In the genomic region with DNA sequence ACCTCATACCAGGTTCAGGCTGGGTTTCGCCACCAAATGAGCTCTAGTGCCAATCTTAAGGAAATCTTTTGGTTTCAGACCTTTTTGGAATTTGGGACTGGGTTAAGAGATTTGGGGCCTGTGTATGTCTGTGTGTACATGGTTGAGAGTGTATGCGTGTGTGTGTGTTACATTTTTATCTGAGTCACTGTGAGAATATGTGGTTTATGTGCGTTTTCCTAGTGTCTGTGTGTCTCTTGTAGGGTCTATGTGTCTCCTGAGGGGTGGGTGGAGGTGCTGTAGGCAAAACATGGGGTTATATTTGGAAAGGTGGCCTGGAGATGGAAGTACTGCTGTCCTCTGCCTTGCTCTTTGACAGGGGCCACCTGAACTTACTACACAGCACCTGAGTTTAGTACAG, we compare ENCODE assay signal across 26 cellular contexts. TPM values are rescaled to one million over a fixed set of nuclear protein-coding genes. Genes with fewer than 3 reads are reported as not detected.
"Had no signal": no experiment of that assay in that cellular context is flagged by ENCODE, and none has a peak within 500 bp of the region (broad histone marks: within the 10 kb centered on the region; RNA-seq: fewer than 3 reads in every experiment).

No MANE protein-coding gene starts in this region.

- H3K9me3 ChIP-seq: gastrocnemius medialis, heart right ventricle, sigmoid colon, stomach, thoracic aorta, transverse colon had no signal

- DNase-seq: dorsolateral prefrontal cortex; effector CD8-positive, alpha-beta T cell; gastrocnemius medialis; heart right ventricle; hypothalamus; mammary epithelial cell; naive thymus-derived CD4-positive, alpha-beta T cell; posterior cingulate gyrus; sigmoid colon; stimulated activated naive CD4-positive, alpha-beta T cell; stomach; substantia nigra; transverse colon had no signal

- H3K4me1 ChIP-seq: gastrocnemius medialis, sigmoid colon, transverse colon had no signal

- H3K27me3 ChIP-seq: stomach, transverse colon had no signal

- H3K27ac ChIP-seq: coronary artery, dorsolateral prefrontal cortex, gastrocnemius medialis, heart right ventricle, sigmoid colon, skin epidermis, thoracic aorta, transverse colon had no signal

- H3K36me3 ChIP-seq: transverse colon had no signal

- ATAC-seq: gastrocnemius medialis; naive thymus-derived CD4-positive, alpha-beta T cell had no signal

- FAIRE-seq: islet of Langerhans had no signal

- H3K4me3 ChIP-seq: coronary artery, dorsolateral prefrontal cortex, gastrocnemius medialis, heart right ventricle, sigmoid colon, skin epidermis, stomach, thoracic aorta, transverse colon had no signal

RNA-seq across cellular contexts. Expression of a gene that starts 20.1 kb away (rescaled TPM):
- total RNA-seq: dorsolateral prefrontal cortex; esophagus mucosa; fibroblast of lung; fibroblast of villous mesenchyme; heart right ventricle; mammary epithelial cell; mesenteric fat pad; mononuclear cell; naive thymus-derived CD4-positive, alpha-beta T cell; neural crest cell; osteocyte; pulmonary artery endothelial cell; urinary bladder had no signal
- polyA plus RNA-seq: fibroblast of lung; mammary epithelial cell; naive thymus-derived CD4-positive, alpha-beta T cell had no signal

RNA-seq across cellular contexts. Expression of a gene that starts 40.6 kb away (rescaled TPM):
- total RNA-seq: neural crest cell had no signal
